1 cellular context compared by ENCODE assay signal in genomic region chr10:131840788-131841118, GRCh38.
TF ChIP-seq lines count a peak whose summit lies in the region.

No MANE protein-coding gene starts in this region.

TF ChIP-seq in HEK293, 187 proteins besides CTCF, POLR2A, EP300 and RAD21 (continued from another document):
- no peak for TF ChIP-seq INSM2 (tag by site-specific recombination; IDR thresholded peaks at IDR 0.05)
